In the genomic region with DNA sequence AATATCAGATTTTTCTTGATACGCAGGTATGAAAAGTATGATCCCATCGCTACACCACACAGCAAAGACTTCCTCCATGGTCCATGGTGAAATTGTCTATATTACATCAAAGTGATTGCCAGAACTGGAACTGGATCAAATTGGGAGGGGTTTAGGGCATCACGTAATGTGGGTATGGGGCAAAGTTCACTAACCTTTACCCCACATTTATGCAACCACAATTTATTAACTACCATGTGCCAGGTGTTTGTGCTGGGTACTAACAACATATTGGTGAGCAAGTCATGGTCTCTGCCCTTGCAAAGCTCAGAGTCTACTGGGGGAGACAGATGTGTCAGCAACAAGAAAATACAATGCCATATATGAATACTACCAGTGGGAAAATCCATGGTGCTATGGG, we compare ENCODE assay signal across 27 cellular contexts.
"Had no signal": no experiment of that assay in that cellular context is flagged by ENCODE, and none has a peak within 500 bp of the region (broad histone marks: within the 10 kb centered on the region; RNA-seq: fewer than 3 reads in every experiment).

No MANE protein-coding gene starts in this region.

- H3K36me3 ChIP-seq: colonic mucosa, esophagus muscularis mucosa, esophagus squamous epithelium, gastrocnemius medialis, gastroesophageal sphincter, heart left ventricle had no signal

- H3K27me3 ChIP-seq: colonic mucosa, foreskin keratinocyte, gastrocnemius medialis, gastroesophageal sphincter had no signal

- H3K9me3 ChIP-seq: colonic mucosa, esophagus muscularis mucosa, esophagus squamous epithelium, gastrocnemius medialis, gastroesophageal sphincter, heart left ventricle had no signal

- FAIRE-seq: colon, endometrium, endothelial cell of umbilical vein, frontal cortex had no signal

- H3K4me3 ChIP-seq: colonic mucosa, coronary artery, dorsolateral prefrontal cortex, esophagus muscularis mucosa, esophagus squamous epithelium, gastrocnemius medialis, gastroesophageal sphincter, heart left ventricle had no signal

- DNase-seq: colonic mucosa; cortex of kidney; dermis blood vessel endothelial cell; dorsolateral prefrontal cortex; effector CD4-positive, alpha-beta T cell; effector CD8-positive, alpha-beta T cell; effector memory CD4-positive, alpha-beta T cell; effector memory CD8-positive, alpha-beta T cell; endodermal cell; erythroblast; esophagus squamous epithelium; foreskin fibroblast; foreskin keratinocyte; foreskin melanocyte; gastrocnemius medialis; glutamatergic neuron; head of caudate nucleus; heart left ventricle had no signal

- H3K4me1 ChIP-seq: colonic mucosa, esophagus muscularis mucosa, esophagus squamous epithelium, foreskin keratinocyte, gastrocnemius medialis, gastroesophageal sphincter, heart left ventricle had no signal

- ATAC-seq: effector memory CD8-positive, alpha-beta T cell; esophagus mucosa; foreskin keratinocyte; gastrocnemius medialis; gastroesophageal sphincter; heart left ventricle had no signal

- H3K27ac ChIP-seq: colonic mucosa, coronary artery, dorsolateral prefrontal cortex, epithelial cell of prostate, esophagus muscularis mucosa, esophagus squamous epithelium, foreskin keratinocyte, gastrocnemius medialis, gastroesophageal sphincter, heart left ventricle had no signal
